In genomic region chr7:128031901-128032604, GRCh38 we compare ENCODE assay signal across 8 cellular contexts. TPM values are rescaled to one million over a fixed set of nuclear protein-coding genes. Genes with fewer than 3 reads are reported as not detected.
A peak's percentile ranks its signal among the peaks of the same experiment; 100 is the strongest.
DNase-seq lines count a peak whose midpoint lies in the region; ATAC-seq and TF ChIP-seq lines count a peak whose summit lies in the region.

No MANE protein-coding gene starts in this region.

- no peaks in the 10 kb centered on the region for H3K27me3 ChIP-seq in fibroblast of lung (ENCODE audit: control insufficient read depth, insufficient read depth, low read length)
- no peaks in the 10 kb centered on the region for H3K27me3 ChIP-seq in stomach

- peak overlapping the region; percentile 89 for H3K4me3 Mint-ChIP-seq in nephron progenitor cell

- H3K4me1 ChIP-seq in fibroblast of lung (ENCODE audit: control insufficient read depth, extremely low read depth, insufficient read depth, low read length) (no peaks in the 10 kb centered on the region), stomach (peaks cover 21 to 56% (median 42%) of the 10 kb centered on the region in 4 donors)

- H3K4me3 ChIP-seq in fibroblast of lung (replicated peaks in 1 of 4; ENCODE audit: control extremely low read depth in 1 of 4, insufficient read depth in 1 of 4, low read depth in 3 of 4, low read length in 4 of 4) = peak overlapping the region in 3 of 4 experiments; percentile 21 to 58 (median 43)
- H3K4me3 ChIP-seq in stomach = peak overlapping the region; percentile 55 to 75 (median 63)

- H3K79me2 ChIP-seq in fibroblast of lung (ENCODE audit: control insufficient read depth, insufficient read depth, low read length) = no peaks in the 10 kb centered on the region

- H3K36me3 Mint-ChIP-seq in nephron progenitor cell (ENCODE audit: low read depth) = peaks cover 13% of the 10 kb centered on the region

- H3K9ac ChIP-seq in fibroblast of lung (ENCODE audit: insufficient read depth, low read length) = peak overlapping the region; percentile 62

- peaks cover 28% of the 10 kb centered on the region for H3K27me3 Mint-ChIP-seq in nephron progenitor cell (ENCODE audit: low read depth, poor library complexity)

- no peaks in the 10 kb centered on the region for H4K20me1 ChIP-seq in fibroblast of lung (ENCODE audit: control insufficient read depth, extremely low read depth, insufficient read depth, low read length)

- TF ChIP-seq CTCF in fibroblast of lung (conservative IDR thresholded peaks at IDR 0.05 in 1 of 2, IDR thresholded peaks at IDR 0.05 in 1 of 2; ENCODE audit: low read depth in 1 of 2, low read length in 2 of 2) (peak; percentile 15 to 33), nephron progenitor cell (IDR thresholded peaks at IDR 0.05) (peak; percentile 8), stomach (IDR thresholded peaks at IDR 0.05) (no peak)

- DNase-seq in NCI-H526 treated with DMSO at 0.1 percent for 48 hours (lab: John Stamatoyannopoulos, UW) = peak; percentile 75
- DNase-seq in activated T-cell treated with anti-CD3 and anti-CD28 coated beads, Interleukin-2, amount 50 U/mL, for 48 hours = peak; percentile 62 to 76
- peak; percentile 92 to 93 for DNase-seq in fibroblast of lung (ENCODE audit: low read depth in 2 of 2)
- DNase-seq in nephron progenitor cell = peak; percentile 70
- DNase-seq in stomach = peak; percentile 34
- no peak for DNase-seq in NK-92 (lab: John Stamatoyannopoulos, UW; ENCODE audit: unreplicated experiment)

- peak overlapping the region; percentile 76 for H3K4me2 ChIP-seq in fibroblast of lung (ENCODE audit: extremely low read depth, insufficient read depth, low read length)

- peaks cover 2% of the 10 kb centered on the region for H3K36me3 ChIP-seq in fibroblast of lung (ENCODE audit: control insufficient read depth, insufficient read depth, low read length)
- peaks cover 3 to 11% (median 5%) of the 10 kb centered on the region in 4 donors for H3K36me3 ChIP-seq in stomach

- H3K27ac Mint-ChIP-seq in nephron progenitor cell = no peak overlapping the region

- no peaks in the 10 kb centered on the region for H3K9me3 Mint-ChIP-seq in nephron progenitor cell

- no peak for TF ChIP-seq POLR2A in stomach (IDR thresholded peaks at IDR 0.05)

- H2AFZ ChIP-seq in fibroblast of lung (ENCODE audit: low read length) = no peak overlapping the region

- no peak for TF ChIP-seq EP300 in stomach (IDR thresholded peaks at IDR 0.05)

- intact Hi-C loops in stomach (cut with DNase I; ENCODE audit: low total_unique reads) = no loop called here

- WGBS in stomach, 5 donors = 1 to 4% (median 2%) methylated on average over 22 to 87 of the region's 87 CpGs

- H3K9me3 ChIP-seq in fibroblast of lung (ENCODE audit: control insufficient read depth, insufficient read depth, low read depth, low read length) (no peaks in the 10 kb centered on the region), stomach (no peaks in the 10 kb centered on the region)

- H3K4me1 Mint-ChIP-seq in nephron progenitor cell = peaks cover 43% of the 10 kb centered on the region

- peak; percentile 68 for ATAC-seq in GM18498 (IDR thresholded peaks at IDR 0.05; ENCODE audit: unreplicated experiment)
- peak; percentile 50 for ATAC-seq in HG02840 (IDR thresholded peaks at IDR 0.05; ENCODE audit: low FRiP score, unreplicated experiment)

- H3K27ac ChIP-seq in fibroblast of lung (ENCODE audit: insufficient read depth, low read length) = peak overlapping the region; percentile 31
- peak overlapping the region in 3 of 5 donors; percentile 36 to 77 (median 74) for H3K27ac ChIP-seq in stomach

RNA-seq across cellular contexts. Expression of gene LRRC4, which starts 0.8 kb away (rescaled TPM):
- 0.26 and 0.33 TPM in 2 replicates for total RNA-seq in fibroblast of lung
- 0.20 and 0.96 TPM in 2 replicates for polyA plus RNA-seq in fibroblast of lung
- polyA plus RNA-seq in fibroblast of lung (2012) = 0.12 and 0.96 TPM in 2 replicates
- 0.59 and 3.3 TPM in 2 replicates for polyA minus RNA-seq in fibroblast of lung (ENCODE audit: low replicate concordance)
- 10 to 100 TPM in 2 of 5 donors, under 1 TPM in 2, not detected in 1; 0.45 to 61.8 (median 15.9) TPM for total RNA-seq in stomach
- 1 to 10 TPM in 2 of 3 donors, under 1 TPM in 1; 0.46 to 3.5 (median 1.1) TPM for polyA plus RNA-seq in stomach

Comparison
In these comparisons a context has a peak if more than half of its experiments do, and no peak if none do; other contexts are left out.
1. CTCF ChIP-seq: peak in fibroblast of lung (2 of 2) and nephron progenitor cell (single experiment); none in stomach (0 of 7).